Comparison of ENCODE assay signal across 8 cellular contexts in the genomic region with DNA sequence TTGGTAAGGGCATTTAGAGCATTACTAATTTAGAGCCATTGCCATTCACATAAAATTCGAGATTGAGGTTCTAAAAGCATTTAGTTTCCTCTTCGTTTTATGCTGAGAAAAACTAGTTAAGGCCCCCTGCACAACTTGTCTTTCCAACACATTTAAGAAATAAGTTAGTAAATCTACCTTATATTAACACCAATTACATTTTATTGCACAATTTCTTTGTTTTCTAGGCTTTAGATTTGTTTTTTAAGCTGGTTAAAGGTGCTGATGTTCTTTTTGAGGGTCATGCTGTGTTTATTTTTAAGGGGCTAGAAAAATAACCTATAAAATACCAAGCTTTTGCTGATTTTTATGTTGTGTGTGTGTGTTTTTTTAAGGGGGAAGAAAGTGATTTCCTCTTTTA. TPM values are rescaled to one million over a fixed set of nuclear protein-coding genes. Genes with fewer than 3 reads are reported as not detected.
A peak's percentile ranks its signal among the peaks of the same experiment; 100 is the strongest.
DNase-seq lines count a peak whose midpoint lies in the region; ATAC-seq and TF ChIP-seq lines count a peak whose summit lies in the region.

No MANE protein-coding gene starts in this region.

- in situ Hi-C loops in GM13977 (cut with MboI; ENCODE audit: low pct_unique_long_range_greater_than_20kb, low sequenced_read_pairs, unreplicated experiment), result no loop called here

- ATAC-seq in activated T-cell treated with anti-CD3 and anti-CD28 coated beads, Interleukin-2, amount 50 U/mL, for 4 hours, result no peak
- ATAC-seq in activated T-helper 17 cell treated with anti-CD3 and anti-CD28 coated beads, Interleukin-2, amount 50 U/mL, for 72 hours (replicated peaks), result no peak
- ATAC-seq in HG03097 (IDR thresholded peaks at IDR 0.05; ENCODE audit: low FRiP score, unreplicated experiment) (no peak), GM21529 (IDR thresholded peaks at IDR 0.05; ENCODE audit: unreplicated experiment) (no peak)

- TF ChIP-seq CTCF in testis (IDR thresholded peaks at IDR 0.05) (no peak), GM13977 (IDR thresholded peaks at IDR 0.05; ENCODE audit: extremely low read depth, insufficient read depth, missing control alignments) (no peak)

- H3K9me3 ChIP-seq in testis, result no peaks in the 10 kb centered on the region

- no peaks in the 10 kb centered on the region for H3K27me3 ChIP-seq in testis

- H3K27ac Mint-ChIP-seq in activated T-helper 17 cell treated with anti-CD3 and anti-CD28 coated beads, Interleukin-2, amount 50 U/mL, for 72 hours, result peak overlapping the region; percentile 94
- H3K27ac Mint-ChIP-seq in immature natural killer cell, result peak overlapping the region; percentile 6 to 99 (median 92)

- H3K9me3 Mint-ChIP-seq in activated T-cell treated with anti-CD3 and anti-CD28 coated beads, Interleukin-2, amount 50 U/mL, for 4 hours, result no peaks in the 10 kb centered on the region
- no peaks in the 10 kb centered on the region for H3K9me3 Mint-ChIP-seq in activated T-helper 17 cell treated with anti-CD3 and anti-CD28 coated beads, Interleukin-2, amount 50 U/mL, for 72 hours
- H3K9me3 Mint-ChIP-seq in immature natural killer cell, result no peaks in the 10 kb centered on the region

- peak overlapping the region; percentile 99 for H3K4me3 Mint-ChIP-seq in activated T-cell treated with anti-CD3 and anti-CD28 coated beads, Interleukin-2, amount 50 U/mL, for 4 hours
- H3K4me3 Mint-ChIP-seq in activated T-helper 17 cell treated with anti-CD3 and anti-CD28 coated beads, Interleukin-2, amount 50 U/mL, for 72 hours, result peak overlapping the region; percentile 89
- peak overlapping the region; percentile 98 to 100 (median 99) for H3K4me3 Mint-ChIP-seq in immature natural killer cell

- H3K4me1 ChIP-seq in testis, result peaks cover 9% of the 10 kb centered on the region

- peak overlapping the region; percentile 96 to 97 for H3K4me3 ChIP-seq in testis

- intact Hi-C loops in testis (cut with DNase I; ENCODE audit: low total_unique reads), result no loop called here

- H3K36me3 Mint-ChIP-seq in activated T-cell treated with anti-CD3 and anti-CD28 coated beads, Interleukin-2, amount 50 U/mL, for 4 hours (ENCODE audit: insufficient read depth), result peaks cover 13% of the 10 kb centered on the region
- H3K36me3 Mint-ChIP-seq in activated T-helper 17 cell treated with anti-CD3 and anti-CD28 coated beads, Interleukin-2, amount 50 U/mL, for 72 hours (ENCODE audit: low read depth), result peaks cover 39% of the 10 kb centered on the region
- H3K36me3 Mint-ChIP-seq in immature natural killer cell, result peaks cover 0 to 8% (median 0%) of the 10 kb centered on the region in 3 donors

- peaks cover 55% of the 10 kb centered on the region for H3K4me1 Mint-ChIP-seq in activated T-cell treated with anti-CD3 and anti-CD28 coated beads, Interleukin-2, amount 50 U/mL, for 4 hours (ENCODE audit: low read depth)
- H3K4me1 Mint-ChIP-seq in activated T-helper 17 cell treated with anti-CD3 and anti-CD28 coated beads, Interleukin-2, amount 50 U/mL, for 72 hours, result peaks cover 19% of the 10 kb centered on the region
- peaks cover 37 to 69% of the 10 kb centered on the region in 2 donors for H3K4me1 Mint-ChIP-seq in immature natural killer cell

- no peaks in the 10 kb centered on the region for H3K36me3 ChIP-seq in testis (ENCODE audit: low read depth, missing control alignments)

- no peak for TF ChIP-seq POLR2A in testis (IDR thresholded peaks at IDR 0.05)

- WGBS in testis, 2 donors, result 10 to 12% methylated on average over 2 of the region's 2 CpGs

- H3K27ac ChIP-seq in testis, result peak overlapping the region in 1 of 2 donors; percentile 93

- no peak for DNase-seq in activated T-cell treated with anti-CD3 and anti-CD28 coated beads, Interleukin-2, amount 50 U/mL, for 4 hours
- no peak for DNase-seq in activated T-cell treated with anti-CD3 and anti-CD28 coated beads, Interleukin-2, amount 50 U/mL, for 48 hours
- DNase-seq in immature natural killer cell (no peak), testis (no peak), GM13977 (ENCODE audit: low spot score) (no peak)

- no peaks in the 10 kb centered on the region for H3K27me3 Mint-ChIP-seq in activated T-cell treated with anti-CD3 and anti-CD28 coated beads, Interleukin-2, amount 50 U/mL, for 4 hours (ENCODE audit: low read depth)
- no peaks in the 10 kb centered on the region for H3K27me3 Mint-ChIP-seq in activated T-helper 17 cell treated with anti-CD3 and anti-CD28 coated beads, Interleukin-2, amount 50 U/mL, for 72 hours
- peaks cover 5 to 10% (median 8%) of the 10 kb centered on the region in 3 donors for H3K27me3 Mint-ChIP-seq in immature natural killer cell (ENCODE audit: low read depth in 3 of 3)

RNA-seq across cellular contexts. Expression of a gene that starts 1.2 kb away (rescaled TPM):
- 10 to 100 TPM; 24.1 to 33.5 (median 31.5) TPM for total RNA-seq in activated T-cell treated with anti-CD3 and anti-CD28 coated beads, Interleukin-2, amount 50 U/mL, for 4 hours
- total RNA-seq in activated T-helper 17 cell treated with anti-CD3 and anti-CD28 coated beads, Interleukin-2, amount 50 U/mL, for 72 hours, result 10 to 100 TPM; 31.3 to 31.4 TPM
- 10 to 100 TPM; 14.7 to 20.9 (median 19.2) TPM for polyA plus RNA-seq in immature natural killer cell
- total RNA-seq in testis, result 10 to 100 TPM; 63.2 to 69.4 TPM
- 25.0 TPM for polyA plus RNA-seq in testis (ENCODE audit: insufficient read depth, low read depth, low replicate concordance)

RNA-seq across cellular contexts. Expression of a gene that starts 1.4 kb away (rescaled TPM):
- total RNA-seq in activated T-cell treated with anti-CD3 and anti-CD28 coated beads, Interleukin-2, amount 50 U/mL, for 4 hours, result 10 to 100 TPM; 10.7 to 12.8 (median 12.6) TPM
- total RNA-seq in activated T-helper 17 cell treated with anti-CD3 and anti-CD28 coated beads, Interleukin-2, amount 50 U/mL, for 72 hours, result 10 to 100 TPM; 20.6 to 27.2 TPM
- polyA plus RNA-seq in immature natural killer cell, result 10 to 100 TPM; 61.8 to 88.2 (median 80.4) TPM
- 10 to 100 TPM; 47.1 to 51.0 TPM for total RNA-seq in testis
- polyA plus RNA-seq in testis (ENCODE audit: insufficient read depth, low read depth, low replicate concordance), result 34.8 TPM

RNA-seq across cellular contexts. Expression of a gene that starts 59.2 kb away (rescaled TPM):
- 100 to 1,000 TPM; 127 to 158 (median 134) TPM for total RNA-seq in activated T-cell treated with anti-CD3 and anti-CD28 coated beads, Interleukin-2, amount 50 U/mL, for 4 hours
- total RNA-seq in activated T-helper 17 cell treated with anti-CD3 and anti-CD28 coated beads, Interleukin-2, amount 50 U/mL, for 72 hours, result 100 to 1,000 TPM; 146 to 148 TPM
- polyA plus RNA-seq in immature natural killer cell (100 to 1,000 TPM; 145 to 474 (median 264) TPM), testis (ENCODE audit: insufficient read depth, low read depth, low replicate concordance) (38.8 TPM)
- 10 to 100 TPM; 21.2 to 22.9 TPM for total RNA-seq in testis

Comparison
In these comparisons a context has a peak if more than half of its experiments do, and no peak if none do; other contexts are left out.
1. RNA of a gene that starts 59.2 kb away (total RNA-seq): 146 to 148 TPM in activated T-helper 17 cell treated with anti-CD3 and anti-CD28 coated beads, Interleukin-2, amount 50 U/mL, for 72 hours and 127 to 158 TPM in activated T-cell treated with anti-CD3 and anti-CD28 coated beads, Interleukin-2, amount 50 U/mL, for 4 hours; 21.2 to 22.9 TPM in testis; every median in the first group is over 4 times any median in the second.
2. Peak in every context shown above with its lines, with median percentiles within 50 percentile points of each other: H3K4me3 Mint-ChIP-seq.